ENCODE assay signal across 9 cellular contexts in genomic region chr3:134650431-134651346, GRCh38. TPM values are rescaled to one million over a fixed set of nuclear protein-coding genes. Genes with fewer than 3 reads are reported as not detected.
A peak's percentile ranks its signal among the peaks of the same experiment; 100 is the strongest.
DNase-seq lines count a peak whose midpoint lies in the region; ATAC-seq and TF ChIP-seq lines count a peak whose summit lies in the region.
"Had no signal": no experiment of that assay in that cellular context is flagged by ENCODE, and none has a peak within 500 bp of the region (broad histone marks: within the 10 kb centered on the region; RNA-seq: fewer than 3 reads in every experiment).

KY (minus strand) TSS chr3:134651022; CDS start chr3:134650960, 62 bp downstream.

- H3K4me1 ChIP-seq in ectodermal cell (ENCODE audit: control insufficient read depth, insufficient read depth, low read length) (peaks cover 8% of the 10 kb centered on the region), right lobe of liver (peaks cover 0 to 10% (median 0%) of the 10 kb centered on the region in 4 donors), testis (peaks cover 5% of the 10 kb centered on the region)

- no peak for TF ChIP-seq CTCF in right lobe of liver (IDR thresholded peaks at IDR 0.05)
- TF ChIP-seq CTCF in testis (IDR thresholded peaks at IDR 0.05) = peak in 1 of 3 experiments; percentile 12

- no peak within 1 kb of the TSS for H3K27ac ChIP-seq in ectodermal cell (ENCODE audit: insufficient read depth, low read depth, low read length, poor library complexity, severe bottlenecking)
- H3K27ac ChIP-seq in right lobe of liver = no peak within 1 kb of the TSS
- no peak within 1 kb of the TSS for H3K27ac ChIP-seq in testis

- H3K36me3 ChIP-seq in ectodermal cell (ENCODE audit: control insufficient read depth, insufficient read depth, low read length) (no peaks in the 10 kb centered on the region), right lobe of liver (no peaks in the 10 kb centered on the region), testis (ENCODE audit: low read depth, missing control alignments) (no peaks in the 10 kb centered on the region)

- ATAC-seq in right lobe of liver = peak in 3 of 4 donors; percentile 23 to 71 (median 33)
- ATAC-seq in HG02759 (IDR thresholded peaks at IDR 0.05; ENCODE audit: unreplicated experiment) = no peak
- no peak for ATAC-seq in HG03039 (IDR thresholded peaks at IDR 0.05; ENCODE audit: unreplicated experiment)

- intact Hi-C loops in right lobe of liver (cut with DNase I) (no loop called here), testis (cut with DNase I; ENCODE audit: low total_unique reads) (no loop called here)

- H3K27me3 ChIP-seq in ectodermal cell (ENCODE audit: control insufficient read depth, insufficient read depth, low read length, poor library complexity, severe bottlenecking) = peaks cover 88% of the 10 kb centered on the region
- H3K27me3 ChIP-seq in right lobe of liver = no peaks in the 10 kb centered on the region
- H3K27me3 ChIP-seq in testis = no peaks in the 10 kb centered on the region

- WGBS in ectodermal cell, 2 experiments = 5% methylated on average over 77 of the region's 77 CpGs
- 3% methylated on average over 21 of the region's 77 CpGs for WGBS in right lobe of liver (ENCODE audit: insufficient coverage, low coverage, low lambda C conversion rate, missing lambda C conversion rate)
- WGBS in testis, 2 donors = 3 to 10% methylated on average over 46 to 59 of the region's 77 CpGs

- TF ChIP-seq POLR2A in right lobe of liver (IDR thresholded peaks at IDR 0.05) = no peak
- no peak for TF ChIP-seq POLR2A in testis (IDR thresholded peaks at IDR 0.05)

- H3K9me3 ChIP-seq in ectodermal cell (ENCODE audit: control insufficient read depth, low read length) (no peaks in the 10 kb centered on the region), right lobe of liver (no peaks in the 10 kb centered on the region), testis (no peaks in the 10 kb centered on the region)

- H3K4me3 ChIP-seq in ectodermal cell (ENCODE audit: insufficient read depth, low read depth, low read length) = peak within 1 kb of the TSS; percentile 33
- H3K4me3 ChIP-seq in right lobe of liver = peak within 1 kb of the TSS in 1 of 3 donors; percentile 37
- peak within 1 kb of the TSS; percentile 31 to 61 for H3K4me3 ChIP-seq in testis

- peak; percentile 54 for DNase-seq in EH (ENCODE audit: low read depth)
- DNase-seq in NCI-H510A treated with DMSO at 0.1 percent for 48 hours (lab: John Stamatoyannopoulos, UW) = peak; percentile 32
- peak in 1 of 3 donors; percentile 33 for DNase-seq in right lobe of liver
- DNase-seq in testis = peak; percentile 67
- DNase-seq in SW480 (ENCODE audit: low spot score) = no peak

RNA-seq across cellular contexts. Expression of gene KY, which starts in this region (rescaled TPM):
- polyA plus RNA-seq in ectodermal cell (2013, experiment 1 of 4) = not detected
- polyA plus RNA-seq in ectodermal cell (2013, experiment 2 of 4) = 0.18 TPM
- not detected for polyA plus RNA-seq in ectodermal cell (2013, experiment 3 of 4)
- 0.16 TPM for polyA plus RNA-seq in ectodermal cell (2013, experiment 4 of 4)
- total RNA-seq in right lobe of liver (not detected), testis (under 1 TPM; 0.37 to 0.71 TPM)
- polyA plus RNA-seq in testis (ENCODE audit: insufficient read depth, low read depth, low replicate concordance) = 2.4 TPM
- total RNA-seq: HT1080 had no signal

Comparison
In these comparisons a context has a peak if more than half of its experiments do, and no peak if none do; other contexts are left out.
1. Peak in ATAC-seq in right lobe of liver; RNA of the gene not detected or under 1 TPM.